ENCODE assay signal across 8 cellular contexts in the genomic region with DNA sequence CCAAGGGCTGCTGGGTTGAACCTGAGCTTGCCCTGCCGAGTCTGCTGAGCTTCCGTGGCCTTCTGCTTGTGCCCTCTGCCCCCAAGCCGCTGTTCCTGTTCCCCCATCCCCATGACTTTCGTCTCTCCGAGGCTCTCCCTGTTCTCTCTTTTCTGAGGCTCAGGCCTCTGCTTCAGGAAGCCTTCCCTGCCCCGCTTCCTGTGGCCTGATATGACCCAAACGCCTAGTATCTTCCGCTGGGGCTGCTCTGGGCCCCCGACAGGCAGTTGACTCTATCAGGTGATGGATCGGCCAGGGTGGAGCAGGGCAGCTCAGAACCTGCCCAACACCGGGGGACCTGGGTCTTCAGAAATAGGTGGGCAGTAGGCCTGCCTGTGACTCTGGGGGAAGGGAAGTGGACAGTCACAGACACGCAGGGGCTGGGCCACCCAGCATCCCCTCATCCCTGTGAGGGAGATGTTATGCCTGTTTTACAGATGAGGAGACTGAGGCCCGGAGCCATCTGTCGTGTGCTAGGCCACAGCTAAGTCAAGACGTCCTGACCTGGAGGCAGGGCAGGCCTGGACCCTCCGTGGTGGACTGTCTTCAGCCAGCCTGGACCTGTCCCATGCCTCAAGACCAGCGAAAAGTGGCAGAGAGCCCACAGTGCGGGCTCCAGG. TPM values are rescaled to one million over a fixed set of nuclear protein-coding genes. Genes with fewer than 3 reads are reported as not detected.
DNase-seq lines count a peak whose midpoint lies in the region; ATAC-seq and TF ChIP-seq lines count a peak whose summit lies in the region.

No MANE protein-coding gene starts in this region.

- no peaks in the 10 kb centered on the region; the same call in 1 of the 2 replicates for H3K36me3 ChIP-seq in GM23338 (ENCODE audit: insufficient read depth)
- H3K36me3 ChIP-seq in esophagus squamous epithelium: peaks cover 16 to 40% (median 21%) of the 10 kb centered on the region in 3 donors

- 35 to 56% methylated on average over 7 to 8 of the region's 18 CpGs for WGBS in esophagus squamous epithelium, 2 donors

- no peak for TF ChIP-seq CTCF in GM23338 (conservative IDR thresholded peaks at IDR 0.05; ENCODE audit: low read depth in 2 of 2)
- TF ChIP-seq CTCF in esophagus squamous epithelium (IDR thresholded peaks at IDR 0.05): no peak

- peaks cover 23% of the 10 kb centered on the region for H3K27me3 Mint-ChIP-seq in GM23338 (ENCODE audit: insufficient read depth, low read depth, poor library complexity)
- no peaks in the 10 kb centered on the region for H3K27me3 Mint-ChIP-seq in T-helper 2 cell treated with Interferon-gamma antibody and Interleukin-4, amounts not matched to agents 5 μg/mL and 100 μg/mL, for 36 hours (ENCODE audit: low read depth)

- H3K4me3 Mint-ChIP-seq in GM23338: peak overlapping the region; percentile 94
- peak overlapping the region; percentile 96 for H3K4me3 Mint-ChIP-seq in T-helper 2 cell treated with Interferon-gamma antibody and Interleukin-4, amounts not matched to agents 5 μg/mL and 100 μg/mL, for 36 hours

- peak overlapping the region; percentile 94 for H3K4me2 ChIP-seq in GM23338

- H3K4me1 Mint-ChIP-seq in GM23338: peaks cover 24% of the 10 kb centered on the region
- peaks cover 24% of the 10 kb centered on the region for H3K4me1 Mint-ChIP-seq in T-helper 2 cell treated with Interferon-gamma antibody and Interleukin-4, amounts not matched to agents 5 μg/mL and 100 μg/mL, for 36 hours (ENCODE audit: low read depth)

- no peaks in the 10 kb centered on the region for H4K20me1 ChIP-seq in GM23338 (replicated peaks; ENCODE audit: insufficient read depth)

- H3K4me3 ChIP-seq in GM23338: peak overlapping the region; percentile 73
- peak overlapping the region in 3 of 4 donors; percentile 58 to 87 (median 82) for H3K4me3 ChIP-seq in esophagus squamous epithelium
- peak overlapping the region; percentile 71 for H3K4me3 ChIP-seq in skeletal muscle cell (ENCODE audit: low read depth, low read length)

- no peak overlapping the region for H2AFZ ChIP-seq in GM23338

- intact Hi-C loops in esophagus squamous epithelium (cut with DNase I): no loop called here

- peaks cover 3% of the 10 kb centered on the region; the same call in 2 of the 3 replicates for H3K9me3 Mint-ChIP-seq in GM23338
- no peaks in the 10 kb centered on the region for H3K9me3 Mint-ChIP-seq in T-helper 2 cell treated with Interferon-gamma antibody and Interleukin-4, amounts not matched to agents 5 μg/mL and 100 μg/mL, for 36 hours

- H3K79me2 ChIP-seq in GM23338 (replicated peaks; ENCODE audit: insufficient read depth): no peaks in the 10 kb centered on the region

- no peak for TF ChIP-seq POLR2A in esophagus squamous epithelium (IDR thresholded peaks at IDR 0.05)

- H3K27ac ChIP-seq in GM23338 (ENCODE audit: low read depth): 0 out of 2 replicates have a peak overlapping the region, but pooled peaks have one; percentile 81
- peak overlapping the region; percentile 98 to 99 (median 98) for H3K27ac ChIP-seq in esophagus squamous epithelium

- ATAC-seq in GM23338 (no peak), HG02642 (IDR thresholded peaks at IDR 0.05; ENCODE audit: poor library complexity, unreplicated experiment) (no peak)

- peaks cover 33% of the 10 kb centered on the region for H3F3A ChIP-seq in GM23338 (replicated peaks; ENCODE audit: low read depth)

- H3K27ac Mint-ChIP-seq in GM23338: no peak overlapping the region
- H3K27ac Mint-ChIP-seq in T-helper 2 cell treated with Interferon-gamma antibody and Interleukin-4, amounts not matched to agents 5 μg/mL and 100 μg/mL, for 36 hours: peak overlapping the region; percentile 96

- no peaks in the 10 kb centered on the region for H3K9me2 ChIP-seq in GM23338 (ENCODE audit: insufficient read depth)

- H3K27me3 ChIP-seq in GM23338 (ENCODE audit: insufficient read depth): no peaks in the 10 kb centered on the region
- no peaks in the 10 kb centered on the region for H3K27me3 ChIP-seq in esophagus squamous epithelium

- H3K4me1 ChIP-seq in GM23338 (ENCODE audit: insufficient read depth) (peaks cover 11% of the 10 kb centered on the region; the same call in 1 of the 2 replicates), esophagus squamous epithelium (peaks cover 31 to 56% (median 32%) of the 10 kb centered on the region in 3 donors)

- peaks cover 38% of the 10 kb centered on the region for H3K36me3 Mint-ChIP-seq in GM23338 (ENCODE audit: low read depth)
- peaks cover 7% of the 10 kb centered on the region for H3K36me3 Mint-ChIP-seq in T-helper 2 cell treated with Interferon-gamma antibody and Interleukin-4, amounts not matched to agents 5 μg/mL and 100 μg/mL, for 36 hours (ENCODE audit: low read depth)

- no peaks in the 10 kb centered on the region for H3K9me3 ChIP-seq in esophagus squamous epithelium

- DNase-seq in GM23338 (ENCODE audit: low spot score) (no peak), esophagus squamous epithelium (lab: John Stamatoyannopoulos, UW) (no peak), skeletal muscle cell (ENCODE audit: low read depth) (no peak), NCI-H2196 treated with DMSO at 0.1 percent for 48 hours (lab: John Stamatoyannopoulos, UW; ENCODE audit: unreplicated experiment) (no peak), iPS-NIHi7 (ENCODE audit: extremely low spot score) (no peak), DMS53 (lab: John Stamatoyannopoulos, UW) (no peak)
- DNase-seq in T-helper 2 cell treated with Interferon-gamma antibody and Interleukin-4, amounts not matched to agents 5 μg/mL and 100 μg/mL, for 36 hours (ENCODE audit: low spot score): no peak

TF ChIP-seq in GM23338, 12 proteins besides CTCF, POLR2A, EP300 and RAD21 (continues in another document):
- TF ChIP-seq EZH2phosphoT487 (IDR thresholded peaks at IDR 0.05; ENCODE audit: unreplicated experiment) (no peak), NANOG (IDR thresholded peaks at IDR 0.05; ENCODE audit: borderline replicate concordance) (no peak), POLR2AphosphoS5 (IDR thresholded peaks at IDR 0.05; ENCODE audit: low read depth) (no peak), STAT1 (IDR thresholded peaks at IDR 0.05; ENCODE audit: unreplicated experiment) (no peak), ZNF331 (CRISPR knock-in tag; IDR thresholded peaks at IDR 0.05; ENCODE audit: low read depth) (no peak), EZH2 (IDR thresholded peaks at IDR 0.05; ENCODE audit: low read depth, unreplicated experiment) (no peak), JUNB (IDR thresholded peaks at IDR 0.05; ENCODE audit: unreplicated experiment) (no peak)

RNA-seq across cellular contexts. Expression of a gene that starts 16.3 kb away (rescaled TPM):
- total RNA-seq in GM23338 (2014; rRNA removed; shearing (Covaris generic)): 45.8 and 46.4 TPM in 2 replicates
- 45.5 and 46.3 TPM in 2 replicates for polyA plus RNA-seq in GM23338 (2016; fragmentation: Nextera tagmentation; extraction: Ambion mirVana)
- total RNA-seq in esophagus squamous epithelium: 10 to 100 TPM; 49.4 to 86.5 (median 72.9) TPM

RNA-seq across cellular contexts. Expression of a gene that starts 16.8 kb away (rescaled TPM):
- total RNA-seq in GM23338 (2014; rRNA removed; shearing (Covaris generic)): 89.8 and 103 TPM in 2 replicates
- polyA plus RNA-seq in GM23338 (2016; fragmentation: Nextera tagmentation; extraction: Ambion mirVana): 28.1 and 30.9 TPM in 2 replicates
- total RNA-seq in esophagus squamous epithelium: 10 to 100 TPM; 29.8 to 54.5 (median 42.4) TPM

RNA-seq across cellular contexts. Expression of a gene that starts 17.5 kb away (rescaled TPM):
- 32.5 and 35.6 TPM in 2 replicates for total RNA-seq in GM23338 (2014; rRNA removed; shearing (Covaris generic))
- polyA plus RNA-seq in GM23338 (2016; fragmentation: Nextera tagmentation; extraction: Ambion mirVana): 16.3 and 17.7 TPM in 2 replicates
- total RNA-seq in esophagus squamous epithelium: 10 to 100 TPM; 17.5 to 19.9 (median 19.2) TPM

RNA-seq across cellular contexts. Expression of a gene that starts 21.4 kb away (rescaled TPM):
- total RNA-seq in GM23338 (2014; rRNA removed; shearing (Covaris generic)): 283 and 315 TPM in 2 replicates
- 250 and 418 TPM in 2 replicates for polyA plus RNA-seq in GM23338 (2016; fragmentation: Nextera tagmentation; extraction: Ambion mirVana)
- 100 to 1,000 TPM; 137 to 279 (median 203) TPM for total RNA-seq in esophagus squamous epithelium

RNA-seq across cellular contexts. Expression of a gene that starts 22.9 kb away (rescaled TPM):
- total RNA-seq in GM23338 (2014; rRNA removed; shearing (Covaris generic)): 1.0 TPM in 1 of 2 replicates, not detected in the other
- not detected in 2 replicates for polyA plus RNA-seq in GM23338 (2016; fragmentation: Nextera tagmentation; extraction: Ambion mirVana)
- not detected for total RNA-seq in esophagus squamous epithelium
